ENCODE assay signal across 14 cellular contexts in the genomic region with DNA sequence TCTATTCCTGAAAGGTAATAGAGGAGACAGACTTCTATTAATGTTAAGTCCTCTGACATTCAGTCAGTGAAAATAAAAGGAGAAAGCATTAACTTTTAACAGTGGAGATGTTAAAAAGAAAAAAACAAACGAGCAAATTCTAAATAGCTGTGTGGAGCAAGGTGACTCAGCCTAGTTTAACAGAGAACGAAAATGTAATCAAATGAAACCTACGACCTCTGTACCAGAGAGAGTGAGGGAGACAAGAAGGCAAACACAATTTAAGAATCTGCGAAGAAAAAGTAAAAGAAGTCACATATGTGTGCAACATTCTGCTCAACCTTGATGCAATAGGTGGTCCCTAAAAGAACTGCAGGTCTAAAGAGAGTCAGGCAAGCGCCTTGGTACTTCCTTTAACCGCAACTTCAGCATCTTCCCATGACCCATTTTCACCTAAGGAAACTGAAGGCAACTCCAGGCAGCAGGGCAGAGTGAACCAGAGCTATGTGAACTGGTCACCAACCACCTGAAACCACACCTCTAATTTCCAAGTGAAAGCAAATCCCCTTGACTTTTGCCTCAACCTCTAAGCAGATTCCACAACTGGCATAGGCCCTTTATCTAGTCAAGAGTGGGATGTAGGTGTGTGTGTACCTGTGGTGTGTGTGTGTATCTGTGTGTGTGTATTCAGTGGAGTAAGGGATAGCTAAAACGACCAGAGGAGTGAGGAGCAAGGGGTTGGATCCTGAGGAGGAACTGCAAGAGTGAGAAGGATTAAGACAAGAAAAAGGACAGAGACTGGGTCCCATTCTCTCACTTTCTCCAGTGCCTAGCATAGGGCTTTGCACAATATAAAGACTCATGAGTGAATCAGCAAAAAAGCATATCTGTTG. TPM values are rescaled to one million over a fixed set of nuclear protein-coding genes. Genes with fewer than 3 reads are reported as not detected.
DNase-seq lines count a peak whose midpoint lies in the region; ATAC-seq and TF ChIP-seq lines count a peak whose summit lies in the region.
"Had no signal": no experiment of that assay in that cellular context is flagged by ENCODE, and none has a peak within 500 bp of the region (broad histone marks: within the 10 kb centered on the region; RNA-seq: fewer than 3 reads in every experiment).

No MANE protein-coding gene starts in this region.

- H3K27me3 ChIP-seq in cardiac muscle cell, result no peaks in the 10 kb centered on the region
- no peaks in the 10 kb centered on the region for H3K27me3 ChIP-seq in uterus
- H3K27me3 ChIP-seq in H7 (ENCODE audit: control insufficient read depth, insufficient read depth, low read length), result no peaks in the 10 kb centered on the region

- DNase-seq in cardiac muscle cell (ENCODE audit: low read depth in 1 of 2, low spot score in 1 of 2) (no peak), left ventricle myocardium superior (no peak), choroid plexus epithelial cell (ENCODE audit: low read depth) (peak; percentile 61), left lobe of liver (ENCODE audit: low spot score) (no peak), uterus (no peak), H7 (no peak)
- DNase-seq in effector CD4-positive, alpha-beta T cell, result no peak
- DNase-seq: activated T-cell treated with anti-CD3 and anti-CD28 coated beads, Interleukin-2, amount 50 U/mL, for 1 hour; amygdala; natural killer cell; NCI-H1092 had no signal

- ATAC-seq in left ventricle myocardium superior, result no peak
- peak; percentile 45 for ATAC-seq in left lobe of liver
- ATAC-seq in HG03571 (IDR thresholded peaks at IDR 0.05; ENCODE audit: unreplicated experiment), result no peak
- ATAC-seq: activated CD4-positive, CD25-positive, alpha-beta regulatory T cell treated with anti-CD3 and anti-CD28 coated beads, Interleukin-2, amount 50 U/mL, for 24 hours; natural killer cell had no signal

- H3K9me3 ChIP-seq in cardiac muscle cell (ENCODE audit: low read depth) (no peaks in the 10 kb centered on the region), uterus (no peaks in the 10 kb centered on the region)

- TF ChIP-seq CTCF in cardiac muscle cell (IDR thresholded peaks at IDR 0.05; ENCODE audit: low read depth, low read length), result no peak
- TF ChIP-seq CTCF in choroid plexus epithelial cell (conservative IDR thresholded peaks at IDR 0.05; ENCODE audit: low read depth, low read length), result no peak
- no peak for TF ChIP-seq CTCF in uterus (IDR thresholded peaks at IDR 0.05)

- H3K4me1 ChIP-seq in cardiac muscle cell (ENCODE audit: low read depth), result peaks cover 31% of the 10 kb centered on the region
- no peaks in the 10 kb centered on the region for H3K4me1 ChIP-seq in uterus

- peak overlapping the region; percentile 80 for H3K27ac ChIP-seq in cardiac muscle cell
- peak overlapping the region; percentile 43 to 73 for H3K27ac ChIP-seq in uterus

- intact Hi-C loops in left ventricle myocardium superior (cut with micrococcal nuclease), result no loop called here
- intact Hi-C loops in uterus (cut with DNase I; ENCODE audit: low total_unique reads), result no loop called here

- TF ChIP-seq POLR2A in uterus (IDR thresholded peaks at IDR 0.05), result no peak

- H3K4me3 ChIP-seq in cardiac muscle cell (no peak overlapping the region), choroid plexus epithelial cell (ENCODE audit: low read depth, low read length) (no peak overlapping the region), uterus (no peak overlapping the region), H7 (ENCODE audit: insufficient read depth, low read depth, low read length) (no peak overlapping the region)

- H3K36me3 ChIP-seq in cardiac muscle cell, result no peaks in the 10 kb centered on the region
- H3K36me3 ChIP-seq in uterus, result no peaks in the 10 kb centered on the region
- no peaks in the 10 kb centered on the region for H3K36me3 ChIP-seq in H7 (replicated peaks; ENCODE audit: control insufficient read depth, insufficient read depth, low read length)

RNA-seq across cellular contexts. Expression of a gene that starts 43.0 kb away (rescaled TPM):
- total RNA-seq in cardiac muscle cell, result 23.1 and 51.0 TPM in 2 replicates
- polyA plus RNA-seq in cardiac muscle cell, result 12.6 and 26.8 TPM in 2 replicates
- total RNA-seq in left ventricle myocardium superior, result 16.6 TPM
- 6.0 TPM for total RNA-seq in left lobe of liver
- total RNA-seq in uterus, result 1 to 10 TPM; 1.8 to 9.8 (median 4.6) TPM
- 6.5 and 8.7 TPM in 2 replicates for total RNA-seq in H7 (2014; rRNA removed; shearing (Covaris generic))
- total RNA-seq: HT-29, natural killer cell had no signal
